In the genomic region with DNA sequence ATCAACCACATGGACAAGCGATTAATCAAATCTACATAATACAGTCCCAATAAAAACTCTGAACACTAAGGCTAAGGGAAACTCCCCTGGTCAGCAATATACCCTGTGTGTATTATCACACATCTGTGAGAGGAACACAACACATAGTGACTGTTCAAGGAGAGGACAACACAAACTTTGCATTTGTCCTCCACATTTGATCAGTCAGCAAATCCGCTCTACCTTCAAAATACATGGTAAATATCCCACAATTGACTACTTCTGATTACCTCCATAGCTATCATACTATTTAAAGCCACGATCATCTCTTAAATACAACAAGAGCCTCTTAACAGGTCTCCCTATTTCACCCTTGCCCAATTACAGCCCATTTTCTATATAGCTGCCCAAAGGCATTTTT, we compare ENCODE assay signal across 19 cellular contexts. TPM values are rescaled to one million over a fixed set of nuclear protein-coding genes. Genes with fewer than 3 reads are reported as not detected.
DNase-seq lines count a peak whose midpoint lies in the region; ATAC-seq, FAIRE-seq and TF ChIP-seq lines count a peak whose summit lies in the region.
"Had no signal": no experiment of that assay in that cellular context is flagged by ENCODE, and none has a peak within 500 bp of the region (broad histone marks: within the 10 kb centered on the region; RNA-seq: fewer than 3 reads in every experiment).

No MANE protein-coding gene starts in this region.

- H3K36me3 Mint-ChIP-seq in memory B cell: peaks cover 22% of the 10 kb centered on the region

- H3K4me2 ChIP-seq in A549: no peak overlapping the region
- H3K4me2 ChIP-seq in GM12878 (ENCODE audit: control insufficient read depth, insufficient read depth): no peak overlapping the region
- no peak overlapping the region for H3K4me2 ChIP-seq in smooth muscle cell
- H3K4me2 ChIP-seq: BLaER1, GM23338 had no signal

- DNase-seq in A549 (ENCODE audit: low read depth in 1 of 2, low spot score in 1 of 2): no peak
- no peak for DNase-seq in GM12891 (ENCODE audit: insufficient read length, low spot score)
- no peak for DNase-seq in GM12878 (ENCODE audit: low read depth, low spot score)
- no peak for DNase-seq in memory B cell (ENCODE audit: low spot score in 2 of 2)
- no peak for DNase-seq in smooth muscle cell (lab: John Stamatoyannopoulos, UW; ENCODE audit: unreplicated experiment)
- DNase-seq in GDM1 (lab: John Stamatoyannopoulos, UW): no peak
- DNase-seq: Caco-2; CD4-positive, CD25-positive, alpha-beta regulatory T cell; CD8-positive, alpha-beta T cell; DMS153; DND-41; H9 had no signal

- TF ChIP-seq RAD21 in A549 (conservative IDR thresholded peaks at IDR 0.05 in 1 of 2, IDR thresholded peaks at IDR 0.05 in 1 of 2): no peak
- no peak for TF ChIP-seq RAD21 in GM12878 (IDR thresholded peaks at IDR 0.05; ENCODE audit: insufficient read depth, low read depth, low read length)

- H3K9me3 Mint-ChIP-seq in memory B cell: peaks cover 3% of the 10 kb centered on the region
- H3K9me3 Mint-ChIP-seq: CD8-positive, alpha-beta T cell had no signal

- intact Hi-C loops in GM12878 (cut with micrococcal nuclease; ENCODE audit: unreplicated experiment): no loop called here

- no peaks in the 10 kb centered on the region for H3K27me3 ChIP-seq in GM12878 (replicated peaks in 1 of 2; ENCODE audit: control insufficient read depth in 2 of 2, insufficient read depth in 2 of 2, low read length in 1 of 2)
- H3K27me3 ChIP-seq in smooth muscle cell (ENCODE audit: low read depth): no peaks in the 10 kb centered on the region
- H3K27me3 ChIP-seq: BLaER1 had no signal

- TF ChIP-seq POLR2A in A549 (IDR thresholded peaks at IDR 0.05; ENCODE audit: low read length) (no peak), GM12891 (IDR thresholded peaks at IDR 0.05; ENCODE audit: low read depth, low read length) (no peak), GM12878 (IDR thresholded peaks at IDR 0.05; ENCODE audit: low read depth, low read length) (no peak)

- TF ChIP-seq EP300 in A549 (IDR thresholded peaks at IDR 0.05) (no peak), GM12878 (IDR thresholded peaks at IDR 0.05; ENCODE audit: borderline replicate concordance in 1 of 2, control insufficient read depth in 1 of 2, low read depth in 2 of 2, low read length in 2 of 2) (no peak)

- H3K9me3 ChIP-seq in A549: no peaks in the 10 kb centered on the region
- no peaks in the 10 kb centered on the region; the same call in 2 of the 3 replicates for H3K9me3 ChIP-seq in GM12878 (replicated peaks; ENCODE audit: control insufficient read depth, insufficient read depth, low read length)
- no peaks in the 10 kb centered on the region for H3K9me3 ChIP-seq in smooth muscle cell (replicated peaks; ENCODE audit: low read depth)
- H3K9me3 ChIP-seq: BLaER1, Caco-2 had no signal

- SMC1A ChIA-PET in GM12878 (lab: Charles Lee; ENCODE audit: uncharacterized antibody, unreplicated experiment): interaction anchor here (1.5 kb wide), 1 partner anchor 206 kb away, joined by 3 read pairs; no protein-coding TSS in a partner anchor

- H4K20me1 ChIP-seq in GM12878 (ENCODE audit: control insufficient read depth, insufficient read depth) (no peaks in the 10 kb centered on the region), smooth muscle cell (ENCODE audit: low read depth) (peaks cover 93% of the 10 kb centered on the region)
- H4K20me1 ChIP-seq: BLaER1 had no signal

- TSS peak; percentile 45 for BruUV-seq in GM12878 (replicated peaks; lab: Mats Ljungman, UMichigan)

- H3K4me1 Mint-ChIP-seq in memory B cell: peaks cover 10% of the 10 kb centered on the region

- no peak for ATAC-seq in A549
- no peak for ATAC-seq in GM12878
- ATAC-seq in memory B cell (ENCODE audit: low read depth): no peak
- ATAC-seq in GM21737 (IDR thresholded peaks at IDR 0.05; ENCODE audit: unreplicated experiment): no peak
- ATAC-seq: CD8-positive, alpha-beta T cell; GM23338; HCT116 had no signal

- POLR2A ChIA-PET in A549 (lab: Yijun Ruan, JAX): interaction anchor here (0.6 kb wide), 1 partner anchor 11 kb away, joined by 4 read pairs; no protein-coding TSS in a partner anchor
- POLR2A ChIA-PET in GM12878 (lab: Charles Lee): no interaction called here

- no peak for FAIRE-seq in A549 (lab: Jason Lieb, UNC)
- FAIRE-seq in GM12891 (lab: Jason Lieb, UNC): peak; percentile 45
- no peak for FAIRE-seq in GM12878 (lab: Jason Lieb, UNC)
- FAIRE-seq: G401.6 had no signal

- H3K4me3 ChIP-seq in A549 (no peak overlapping the region), GM12878 (no peak overlapping the region), smooth muscle cell (no peak overlapping the region)
- H3K4me3 ChIP-seq: BLaER1, GM23338 had no signal

- no peaks in the 10 kb centered on the region for H3K4me1 ChIP-seq in A549
- peaks cover 5% of the 10 kb centered on the region for H3K4me1 ChIP-seq in GM12878 (ENCODE audit: control insufficient read depth, insufficient read depth, low read length)
- H3K4me1 ChIP-seq in smooth muscle cell (ENCODE audit: low read depth): no peaks in the 10 kb centered on the region
- H3K4me1 ChIP-seq: BLaER1, Caco-2 had no signal

- H3K9ac ChIP-seq in GM12878 (ENCODE audit: control insufficient read depth, insufficient read depth, low read length) (no peak overlapping the region), smooth muscle cell (ENCODE audit: low read depth) (no peak overlapping the region)
- H3K9ac ChIP-seq: BLaER1 had no signal

- no peaks in the 10 kb centered on the region for H3K27me3 Mint-ChIP-seq in memory B cell
- H3K27me3 Mint-ChIP-seq: B cell; CD4-positive, CD25-positive, alpha-beta regulatory T cell had no signal

- RAD21 ChIA-PET in GM12878 (lab: Charles Lee; ENCODE audit: unreplicated experiment): no interaction called here

- H2AFZ ChIP-seq in GM12878 (ENCODE audit: control insufficient read depth, low read depth, low read length) (no peak overlapping the region), smooth muscle cell (ENCODE audit: low read depth) (no peak overlapping the region)
- H2AFZ ChIP-seq: GM23338 had no signal

- H3K36me3 ChIP-seq in GM12878 (ENCODE audit: control insufficient read depth in 2 of 2, insufficient read depth in 2 of 2, low read length in 1 of 2): peaks cover 4 to 18% of the 10 kb centered on the region in 2 experiments
- H3K36me3 ChIP-seq in smooth muscle cell (ENCODE audit: low read depth): peaks cover 6% of the 10 kb centered on the region

- H3K27ac ChIP-seq in A549: no peak overlapping the region
- no peak overlapping the region for H3K27ac ChIP-seq in GM12878 (ENCODE audit: control insufficient read depth, insufficient read depth)
- H3K27ac ChIP-seq in smooth muscle cell (ENCODE audit: low read depth): no peak overlapping the region
- H3K27ac ChIP-seq: BLaER1, C4-2B had no signal

- H3K79me2 ChIP-seq in GM12878 (ENCODE audit: control insufficient read depth, insufficient read depth, low read length) (peaks cover 2% of the 10 kb centered on the region), smooth muscle cell (ENCODE audit: low read depth) (peaks cover 78% of the 10 kb centered on the region)

- WGBS in A549 (ENCODE audit: missing lambda C conversion rate): 93% methylated on average over 3 of the region's 3 CpGs
- 100% methylated on average over 3 of the region's 3 CpGs for WGBS in GM12878 (ENCODE audit: insufficient coverage, insufficient replicate concordance, low lambda C conversion rate, missing lambda C conversion rate)
- WGBS in smooth muscle cell (ENCODE audit: low lambda C conversion rate): 96% methylated on average over 3 of the region's 3 CpGs

- H3K27ac Mint-ChIP-seq in memory B cell: peak overlapping the region; percentile 54
- H3K27ac Mint-ChIP-seq: B cell; CD8-positive, alpha-beta T cell; GM23338 had no signal

- in situ Hi-C loops in GM12878 (cut with MboI): no loop called here

- TF ChIP-seq CTCF in A549 (IDR thresholded peaks at IDR 0.05): no peak
- TF ChIP-seq CTCF in GM12878 (IDR thresholded peaks at IDR 0.05 in 2 of 3, conservative IDR thresholded peaks at IDR 0.05 in 1 of 3; ENCODE audit: control insufficient read depth in 2 of 3, extremely low read depth in 1 of 3, insufficient read depth in 1 of 3, low read depth in 3 of 3, low read length in 3 of 3): no peak
- no peak for TF ChIP-seq CTCF in smooth muscle cell (IDR thresholded peaks at IDR 0.05; ENCODE audit: borderline replicate concordance, insufficient read depth, poor library complexity, severe bottlenecking)

- CTCF ChIA-PET in A549 (lab: Yijun Ruan, JAX): no interaction called here
- CTCF ChIA-PET in GM12878 (lab: Yijun Ruan, JAX): interaction anchor here (1.2 to 1.8 kb wide), 2 partner anchors 14 to 15 kb away, joined by 3 to 4 read pairs; no protein-coding TSS in a partner anchor

- H3F3A ChIP-seq in smooth muscle cell (ENCODE audit: low read depth): peaks cover 3% of the 10 kb centered on the region

- H3K4me3 Mint-ChIP-seq in memory B cell: no peak overlapping the region
- H3K4me3 Mint-ChIP-seq: B cell; CD4-positive, CD25-positive, alpha-beta regulatory T cell; CD8-positive, alpha-beta T cell; GM23338; H9 had no signal

TF ChIP-seq in GM12878, 131 proteins besides CTCF, POLR2A, EP300 and RAD21 (continues in another document):
- TF ChIP-seq ZNF274 (IDR thresholded peaks at IDR 0.05; ENCODE audit: insufficient read depth, insufficient read length) (no peak), ZNF207 (IDR thresholded peaks at IDR 0.05; ENCODE audit: borderline replicate concordance) (no peak)

RNA-seq across cellular contexts. Expression of a gene that starts 45.6 kb away (rescaled TPM):
- polyA plus RNA-seq in A549 (2011; rRNA removed) (108 and 119 TPM in 2 replicates), A549 (2017; fragmentation: RNase III; extraction: RNeasy Plus Mini Kit Qiagen cat#74134 plus additional on column Dnase treatment) (57.4 to 63.1 TPM (median 59.0 TPM) in 3 replicates), GM12878 (2011; rRNA removed) (149 and 153 TPM in 2 replicates), GM12878 (2014; fragmentation: Illumina TruSeq; extraction: Trizol) (93.1 and 105 TPM in 2 replicates), GM12878 (2014; fragmentation: Nextera tagmentation; extraction: Ambion mirVana) (10 to 100 TPM; 16.6 to 34.4 TPM), GM12878 (2014; rRNA removed) (89.1 and 100.0 TPM in 2 replicates), GM12878 (2016; fragmentation: Nextera tagmentation; extraction: Ambion mirVana) (10 to 100 TPM; 67.1 to 70.4 TPM), smooth muscle cell (84.6 and 109 TPM in 2 replicates)
- polyA plus RNA-seq in A549 (2012; cell fraction: cytosol; rRNA removed): 69.5 and 77.4 TPM in 2 replicates
- 111 and 118 TPM in 2 replicates for polyA plus RNA-seq in A549 (2012; cell fraction: nucleus; rRNA removed)
- polyA minus RNA-seq in A549 (2011; rRNA and poly(A)+ RNA removed): 216 and 290 TPM in 2 replicates
- 27.0 TPM for polyA plus RNA-seq in GM12891 (2012; ENCODE audit: low read depth, missing spikeins)
- total RNA-seq in GM12878 (2013; cell fraction: nucleolus; rRNA removed): 226 and 242 TPM in 2 replicates
- total RNA-seq in GM12878 (2014; rRNA removed) (94.7 and 101 TPM in 2 replicates), GM12878 (2014; rRNA removed; fragmentation: Illumina TruSeq; extraction: Trizol) (93.9 and 97.0 TPM in 2 replicates), GM12878 (2021) (56.7 and 58.1 TPM in 2 replicates), smooth muscle cell (180 and 194 TPM in 2 replicates)
- polyA plus RNA-seq in GM12878 (2011; ENCODE audit: low read depth): 22.6 TPM
- 97.6 and 135 TPM in 2 replicates for polyA plus RNA-seq in GM12878 (2011; cell fraction: cytosol; rRNA removed)
- 176 and 200 TPM in 2 replicates for polyA plus RNA-seq in GM12878 (2011; cell fraction: nucleus; rRNA removed)
- 34.1 and 34.3 TPM in 2 replicates for polyA plus RNA-seq in GM12878 (2012)
- polyA minus RNA-seq in GM12878 (2011; rRNA and poly(A)+ RNA removed): 221 and 298 TPM in 2 replicates
- polyA minus RNA-seq in GM12878 (2011; cell fraction: cytosol; rRNA and poly(A)+ RNA removed): 89.9 and 117 TPM in 2 replicates
- polyA minus RNA-seq in GM12878 (2011; cell fraction: nucleus; rRNA and poly(A)+ RNA removed): 166 and 289 TPM in 2 replicates
